Comparison of ENCODE assay signal across 1 cellular context in genomic region chr12:646303-647038, GRCh38.
A peak's percentile ranks its signal among the peaks of the same experiment; 100 is the strongest.
TF ChIP-seq lines count a peak whose summit lies in the region.

No MANE protein-coding gene starts in this region.

TF ChIP-seq in HepG2, 621 proteins besides CTCF, POLR2A, EP300 and RAD21 (continued from another document and continues in another):
- TF ChIP-seq, protein P1, sequence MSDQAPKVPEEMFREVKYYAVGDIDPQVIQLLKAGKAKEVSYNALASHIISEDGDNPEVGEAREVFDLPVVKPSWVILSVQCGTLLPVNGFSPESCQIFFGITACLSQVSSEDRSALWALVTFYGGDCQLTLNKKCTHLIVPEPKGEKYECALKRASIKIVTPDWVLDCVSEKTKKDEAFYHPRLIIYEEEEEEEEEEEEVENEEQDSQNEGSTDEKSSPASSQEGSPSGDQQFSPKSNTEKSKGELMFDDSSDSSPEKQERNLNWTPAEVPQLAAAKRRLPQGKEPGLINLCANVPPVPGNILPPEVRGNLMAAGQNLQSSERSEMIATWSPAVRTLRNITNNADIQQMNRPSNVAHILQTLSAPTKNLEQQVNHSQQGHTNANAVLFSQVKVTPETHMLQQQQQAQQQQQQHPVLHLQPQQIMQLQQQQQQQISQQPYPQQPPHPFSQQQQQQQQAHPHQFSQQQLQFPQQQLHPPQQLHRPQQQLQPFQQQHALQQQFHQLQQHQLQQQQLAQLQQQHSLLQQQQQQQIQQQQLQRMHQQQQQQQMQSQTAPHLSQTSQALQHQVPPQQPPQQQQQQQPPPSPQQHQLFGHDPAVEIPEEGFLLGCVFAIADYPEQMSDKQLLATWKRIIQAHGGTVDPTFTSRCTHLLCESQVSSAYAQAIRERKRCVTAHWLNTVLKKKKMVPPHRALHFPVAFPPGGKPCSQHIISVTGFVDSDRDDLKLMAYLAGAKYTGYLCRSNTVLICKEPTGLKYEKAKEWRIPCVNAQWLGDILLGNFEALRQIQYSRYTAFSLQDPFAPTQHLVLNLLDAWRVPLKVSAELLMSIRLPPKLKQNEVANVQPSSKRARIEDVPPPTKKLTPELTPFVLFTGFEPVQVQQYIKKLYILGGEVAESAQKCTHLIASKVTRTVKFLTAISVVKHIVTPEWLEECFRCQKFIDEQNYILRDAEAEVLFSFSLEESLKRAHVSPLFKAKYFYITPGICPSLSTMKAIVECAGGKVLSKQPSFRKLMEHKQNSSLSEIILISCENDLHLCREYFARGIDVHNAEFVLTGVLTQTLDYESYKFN (CRISPR knock-in tag; conservative IDR thresholded peaks at IDR 0.05): peak; percentile 98
- TF ChIP-seq JDP2 (CRISPR knock-in tag; IDR thresholded peaks at IDR 0.05; ENCODE audit: borderline replicate concordance) (no peak), DR1 (CRISPR knock-in tag; IDR thresholded peaks at IDR 0.05) (no peak), DNMT1 (CRISPR knock-in tag; IDR thresholded peaks at IDR 0.05) (no peak), MIXL1 (CRISPR knock-in tag; IDR thresholded peaks at IDR 0.05) (peak; percentile 95), ZSCAN9 (CRISPR knock-in tag; IDR thresholded peaks at IDR 0.05; ENCODE audit: borderline replicate concordance) (peak; percentile 67; the same call in 1 of the 2 replicates), KMT2A (CRISPR knock-in tag; IDR thresholded peaks at IDR 0.05) (no peak), ZNF142 (CRISPR knock-in tag; IDR thresholded peaks at IDR 0.05) (no peak), ZFP82 (CRISPR knock-in tag; IDR thresholded peaks at IDR 0.05; ENCODE audit: borderline replicate concordance) (peak; percentile 51; the same call in 1 of the 2 replicates), MXI1 (IDR thresholded peaks at IDR 0.05; ENCODE audit: borderline replicate concordance, low read depth, low read length) (peak; percentile 56; the same call in 1 of the 3 replicates), ZNF619 (CRISPR knock-in tag; IDR thresholded peaks at IDR 0.05) (no peak), AGO2 (optimal IDR thresholded peaks at IDR 0.05; ENCODE audit: low read depth, low read length) (no peak), CBX5 (CRISPR knock-in tag; IDR thresholded peaks at IDR 0.05; ENCODE audit: borderline replicate concordance) (no peak; the same call in 1 of the 2 replicates), ZHX2 (IDR thresholded peaks at IDR 0.05; ENCODE audit: low read depth) (0 out of 2 replicates have a peak, but pooled peaks have one; percentile 40), ZHX2 (CRISPR knock-in tag; IDR thresholded peaks at IDR 0.05; ENCODE audit: borderline replicate concordance) (no peak), ZNF331 (CRISPR knock-in tag; IDR thresholded peaks at IDR 0.05) (peak; percentile 84; the same call in 1 of the 2 replicates), GPN1 (CRISPR knock-in tag; IDR thresholded peaks at IDR 0.05; ENCODE audit: borderline replicate concordance) (no peak), ZBTB7A (CRISPR knock-in tag; IDR thresholded peaks at IDR 0.05) (no peak), PRMT3 (CRISPR knock-in tag; IDR thresholded peaks at IDR 0.05; ENCODE audit: borderline replicate concordance, low read depth) (no peak), FOXP1 (IDR thresholded peaks at IDR 0.05) (peak; percentile 88), FOXP1 (CRISPR knock-in tag; IDR thresholded peaks at IDR 0.05) (peak; percentile 98), MYC (CRISPR knock-in tag; IDR thresholded peaks at IDR 0.05; ENCODE audit: borderline replicate concordance) (peak; percentile 37; the same call in 1 of the 2 replicates), ZBTB1 (CRISPR knock-in tag; IDR thresholded peaks at IDR 0.05; ENCODE audit: borderline replicate concordance) (no peak), SOX6 (IDR thresholded peaks at IDR 0.05) (no peak), SOX6 (CRISPR knock-in tag; IDR thresholded peaks at IDR 0.05) (peak; percentile 98), RXRB (CRISPR knock-in tag; IDR thresholded peaks at IDR 0.05; ENCODE audit: borderline replicate concordance) (peak; percentile 97), ATF5 (CRISPR knock-in tag; IDR thresholded peaks at IDR 0.05; ENCODE audit: low read depth) (no peak), NFKBIZ (CRISPR knock-in tag; IDR thresholded peaks at IDR 0.05) (0 out of 2 replicates have a peak, but pooled peaks have one; percentile 25), RBAK (CRISPR knock-in tag; IDR thresholded peaks at IDR 0.05) (no peak), PCBP2 (optimal IDR thresholded peaks at IDR 0.05; ENCODE audit: low read depth, low read length, poor library complexity, severe bottlenecking) (no peak), RCOR2 (CRISPR knock-in tag; IDR thresholded peaks at IDR 0.05) (peak; percentile 85; the same call in 1 of the 2 replicates), ZNF724P (CRISPR knock-in tag; IDR thresholded peaks at IDR 0.05; ENCODE audit: borderline replicate concordance) (no peak), HNF4G (IDR thresholded peaks at IDR 0.05; ENCODE audit: borderline replicate concordance, low read depth, low read length) (peak; percentile 80), HNF4G (CRISPR knock-in tag; IDR thresholded peaks at IDR 0.05; ENCODE audit: borderline replicate concordance, low read depth) (peak; percentile 76; the same call in 1 of the 2 replicates), SRSF9 (IDR thresholded peaks at IDR 0.05; ENCODE audit: borderline replicate concordance, insufficient read depth, low read depth, low read length, poor library complexity, severe bottlenecking) (no peak), AHR (CRISPR knock-in tag; IDR thresholded peaks at IDR 0.05) (no peak), ZNF343 (CRISPR knock-in tag; IDR thresholded peaks at IDR 0.05) (no peak; the same call in 1 of the 2 replicates), HDAC2 (CRISPR knock-in tag; IDR thresholded peaks at IDR 0.05) (peak; percentile 95), KDM5A (IDR thresholded peaks at IDR 0.05; ENCODE audit: borderline replicate concordance, low read length) (no peak), ATM (IDR thresholded peaks at IDR 0.05; ENCODE audit: borderline replicate concordance) (no peak), MED8 (CRISPR knock-in tag; IDR thresholded peaks at IDR 0.05; ENCODE audit: insufficient replicate concordance) (peak; percentile 63), PAWR (CRISPR knock-in tag; IDR thresholded peaks at IDR 0.05; ENCODE audit: borderline replicate concordance) (no peak), ZNF800 (CRISPR knock-in tag; IDR thresholded peaks at IDR 0.05) (no peak)
- TF ChIP-seq, protein P2, sequence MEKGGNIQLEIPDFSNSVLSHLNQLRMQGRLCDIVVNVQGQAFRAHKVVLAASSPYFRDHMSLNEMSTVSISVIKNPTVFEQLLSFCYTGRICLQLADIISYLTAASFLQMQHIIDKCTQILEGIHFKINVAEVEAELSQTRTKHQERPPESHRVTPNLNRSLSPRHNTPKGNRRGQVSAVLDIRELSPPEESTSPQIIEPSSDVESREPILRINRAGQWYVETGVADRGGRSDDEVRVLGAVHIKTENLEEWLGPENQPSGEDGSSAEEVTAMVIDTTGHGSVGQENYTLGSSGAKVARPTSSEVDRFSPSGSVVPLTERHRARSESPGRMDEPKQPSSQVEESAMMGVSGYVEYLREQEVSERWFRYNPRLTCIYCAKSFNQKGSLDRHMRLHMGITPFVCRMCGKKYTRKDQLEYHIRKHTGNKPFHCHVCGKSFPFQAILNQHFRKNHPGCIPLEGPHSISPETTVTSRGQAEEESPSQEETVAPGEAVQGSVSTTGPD (CRISPR knock-in tag; IDR thresholded peaks at IDR 0.05): peak; percentile 62; the same call in 1 of the 2 replicates
